ENCODE assay signal across 22 cellular contexts in the genomic region with DNA sequence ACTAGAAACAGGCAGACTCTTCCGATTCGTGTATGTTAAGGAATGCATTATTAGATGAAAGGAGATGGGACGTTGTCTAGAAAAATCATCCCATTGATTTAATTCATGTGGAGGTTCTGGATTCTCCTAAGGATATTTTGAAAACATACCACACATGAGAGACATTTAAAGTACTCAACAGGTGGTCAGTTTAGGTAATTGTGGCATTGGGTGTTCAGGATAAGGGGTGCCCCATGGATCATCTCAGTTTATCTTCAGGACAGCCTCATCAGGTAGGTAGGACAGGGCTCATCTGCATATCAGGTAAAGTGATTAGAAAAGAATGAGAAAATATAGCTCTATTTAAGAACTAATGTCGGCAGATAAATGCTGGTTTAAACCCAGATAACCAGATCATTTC. TPM values are rescaled to one million over a fixed set of nuclear protein-coding genes. Genes with fewer than 3 reads are reported as not detected.
"Had no signal": no experiment of that assay in that cellular context is flagged by ENCODE, and none has a peak within 500 bp of the region (broad histone marks: within the 10 kb centered on the region; RNA-seq: fewer than 3 reads in every experiment).

No MANE protein-coding gene starts in this region.

- H3K9me3 ChIP-seq: colonic mucosa, gastrocnemius medialis, heart right ventricle, left lung, lower lobe of right lung, mucosa of descending colon had no signal

- H3K4me1 ChIP-seq: colonic mucosa, foreskin keratinocyte, gastrocnemius medialis, left lung, lower lobe of right lung had no signal

- DNase-seq: colonic mucosa; cortex of kidney; effector CD8-positive, alpha-beta T cell; effector memory CD8-positive, alpha-beta T cell; erythroblast; foreskin keratinocyte; gastrocnemius medialis; glutamatergic neuron; heart right ventricle; hippocampal formation; left cardiac atrium; left lung; left ventricle myocardium superior; lower lobe of right lung; mesenchymal stem cell; mucosa of descending colon had no signal

- H3K4me1 Mint-ChIP-seq: mesothelial cell of epicardium had no signal

- H3K4me3 ChIP-seq: colonic mucosa, gastrocnemius medialis, heart right ventricle, left lung, lower lobe of right lung, mucosa of descending colon had no signal

- H3K27ac ChIP-seq: colonic mucosa, epithelial cell of prostate, foreskin keratinocyte, gastrocnemius medialis, heart right ventricle, left lung, lower lobe of right lung had no signal

- ATAC-seq: effector memory CD8-positive, alpha-beta T cell; esophagus mucosa; foreskin keratinocyte; gastrocnemius medialis; heart right ventricle; left cardiac atrium; left ventricle myocardium superior; mucosa of descending colon had no signal

- H3K27me3 Mint-ChIP-seq: dendritic cell treated with granulocyte-macrophage colony-stimulating factor and Interleukin-4, amounts not matched to agents 40 ng/mL and 50 ng/mL, for 4 days had no signal

- H3K36me3 Mint-ChIP-seq: mesothelial cell of epicardium had no signal

- H3K9me3 Mint-ChIP-seq: dendritic cell treated with granulocyte-macrophage colony-stimulating factor and Interleukin-4, amounts not matched to agents 40 ng/mL and 50 ng/mL, for 4 days; endodermal cell; mesothelial cell of epicardium had no signal

- H3K27me3 ChIP-seq: colonic mucosa, foreskin keratinocyte, left lung had no signal

- H3K27ac Mint-ChIP-seq: dendritic cell treated with granulocyte-macrophage colony-stimulating factor and Interleukin-4, amounts not matched to agents 40 ng/mL and 50 ng/mL, for 4 days; effector memory CD8-positive, alpha-beta T cell; endodermal cell; mesothelial cell of epicardium had no signal

- H3K4me3 Mint-ChIP-seq: dendritic cell treated with granulocyte-macrophage colony-stimulating factor and Interleukin-4, amounts not matched to agents 40 ng/mL and 50 ng/mL, for 4 days; effector memory CD8-positive, alpha-beta T cell; endodermal cell; mesothelial cell of epicardium had no signal

- H3K36me3 ChIP-seq: colonic mucosa, gastrocnemius medialis, heart right ventricle, left lung, lower lobe of right lung had no signal

RNA-seq across cellular contexts. Expression of gene PDE10A, which starts 15.9 kb away (rescaled TPM):
- total RNA-seq: foreskin keratinocyte had no signal
- polyA plus RNA-seq: foreskin keratinocyte, keratinocyte had no signal
